In genomic region chr1:240285541-240285940, GRCh38 we compare ENCODE assay signal across 18 cellular contexts.
DNase-seq lines count a peak whose midpoint lies in the region; ATAC-seq and TF ChIP-seq lines count a peak whose summit lies in the region.
"Had no signal": no experiment of that assay in that cellular context is flagged by ENCODE, and none has a peak within 500 bp of the region (broad histone marks: within the 10 kb centered on the region; RNA-seq: fewer than 3 reads in every experiment).

No MANE protein-coding gene starts in this region.

- POLR2A ChIA-PET in BJ (lab: Charles Lee): no interaction called here

- no peak overlapping the region for H3K4me3 ChIP-seq in BJ (ENCODE audit: low read depth, low read length)
- no peak overlapping the region for H3K4me3 ChIP-seq in epithelial cell of esophagus (ENCODE audit: low read length)
- no peak overlapping the region for H3K4me3 ChIP-seq in lower lobe of right lung
- H3K4me3 ChIP-seq: right atrium auricular region, SK-N-MC had no signal

- H3K27me3 ChIP-seq in BJ (ENCODE audit: control insufficient read depth, insufficient read depth, low read length) (no peaks in the 10 kb centered on the region), lower lobe of right lung (ENCODE audit: low read depth) (no peaks in the 10 kb centered on the region)
- H3K27me3 ChIP-seq: right atrium auricular region had no signal

- no peak overlapping the region for H3K27ac ChIP-seq in lower lobe of right lung
- H3K27ac ChIP-seq: right atrium auricular region, SK-N-MC had no signal

- ATAC-seq in sciatic nerve (peak; percentile 50), GM19351 (IDR thresholded peaks at IDR 0.05; ENCODE audit: unreplicated experiment) (no peak), lower lobe of right lung (no peak)
- ATAC-seq: left colon had no signal

- DNase-seq in BJ (ENCODE audit: low read depth) (peak; percentile 85), LHCN-M2 (ENCODE audit: low read depth) (peak; percentile 74), epithelial cell of esophagus (ENCODE audit: low read depth) (peak; percentile 67), sciatic nerve (ENCODE audit: low spot score) (no peak), NCI-H748 treated with DMSO at 0.1 percent for 48 hours (lab: John Stamatoyannopoulos, UW) (no peak), lower lobe of right lung (no peak)
- DNase-seq: activated CD4-positive, CD25-positive, alpha-beta regulatory T cell treated with anti-CD3 and anti-CD28 coated beads, Interleukin-2, amount 50 U/mL, for 72 hours; C1 segment of cervical spinal cord; central memory CD4-positive, alpha-beta T cell; effector memory CD4-positive, alpha-beta T cell; left colon; NCI-H1092; NCI-H2107; NCI-H524 treated with DMSO at 0.1 percent for 48 hours; stimulated activated CD4-positive, alpha-beta T cell treated with anti-CD3 and anti-CD28 coated beads, Interleukin-2, amount 100 ng/mL, for 24 hours had no signal

- H3K4me1 ChIP-seq in lower lobe of right lung: no peaks in the 10 kb centered on the region
- H3K4me1 ChIP-seq: right atrium auricular region had no signal

- no peak for TF ChIP-seq CTCF in BJ (IDR thresholded peaks at IDR 0.05; ENCODE audit: insufficient read depth, low read depth, low read length)
- no peak for TF ChIP-seq CTCF in epithelial cell of esophagus (IDR thresholded peaks at IDR 0.05; ENCODE audit: insufficient read depth, low read depth, low read length, missing control alignments)
- no peak for TF ChIP-seq CTCF in lower lobe of right lung (IDR thresholded peaks at IDR 0.05)

- CTCF ChIA-PET in BJ (lab: Yijun Ruan, JAX): no interaction called here

- H3K36me3 ChIP-seq in BJ (ENCODE audit: control insufficient read depth, insufficient read depth, low read length): no peaks in the 10 kb centered on the region; the same call in 1 of the 2 replicates
- H3K36me3 ChIP-seq in lower lobe of right lung: no peaks in the 10 kb centered on the region
- H3K36me3 ChIP-seq: right atrium auricular region had no signal

- H3K9me3 ChIP-seq in lower lobe of right lung: no peaks in the 10 kb centered on the region
- H3K9me3 ChIP-seq: right atrium auricular region had no signal

- intact Hi-C loops in sciatic nerve (cut with DNase I) (no loop called here), lower lobe of right lung (cut with DNase I) (no loop called here)

Comparison
In these comparisons a context has a peak if more than half of its experiments do, and no peak if none do; other contexts are left out.
1. DNase-seq: peak in BJ (single experiment), LHCN-M2 (single experiment) and epithelial cell of esophagus (single experiment); none in sciatic nerve (single experiment), NCI-H748 treated with DMSO at 0.1 percent for 48 hours (single experiment) and lower lobe of right lung (single experiment).